11 cellular contexts compared by ENCODE assay signal in the genomic region with DNA sequence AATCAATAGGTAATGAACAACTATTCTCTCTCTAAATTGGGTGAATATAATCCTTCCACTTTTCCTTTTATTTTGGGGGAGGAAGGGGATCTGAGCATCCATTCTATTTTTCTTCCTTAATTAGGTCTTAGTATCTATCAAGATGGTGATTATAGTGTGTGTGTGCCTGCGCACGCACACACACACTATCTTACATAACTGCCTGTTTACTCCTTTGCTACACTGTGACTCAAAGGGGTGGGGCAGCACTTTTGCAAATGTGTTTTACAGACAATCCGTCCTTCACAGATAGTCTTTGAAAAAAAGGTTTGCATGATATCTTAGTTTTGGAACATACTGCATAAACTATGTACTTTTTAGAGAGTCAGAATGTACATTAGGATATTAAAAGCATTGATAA.
DNase-seq lines count a peak whose midpoint lies in the region; ATAC-seq and TF ChIP-seq lines count a peak whose summit lies in the region.
"Had no signal": no experiment of that assay in that cellular context is flagged by ENCODE, and none has a peak within 500 bp of the region (broad histone marks: within the 10 kb centered on the region; RNA-seq: fewer than 3 reads in every experiment).

No MANE protein-coding gene starts in this region.

- ATAC-seq in GM19455 (IDR thresholded peaks at IDR 0.05; ENCODE audit: unreplicated experiment) = no peak
- ATAC-seq: stimulated activated naive CD8-positive, alpha-beta T cell treated with anti-CD3 and anti-CD28 coated beads, Interleukin-15, amount 100 ng/mL, for 72 hours had no signal

- no peak overlapping the region for H3K4me3 ChIP-seq in choroid plexus epithelial cell (ENCODE audit: low read depth, low read length)

- TF ChIP-seq CTCF in choroid plexus epithelial cell (conservative IDR thresholded peaks at IDR 0.05; ENCODE audit: low read depth, low read length) = no peak
- TF ChIP-seq CTCF in GM13977 (IDR thresholded peaks at IDR 0.05; ENCODE audit: extremely low read depth, insufficient read depth, missing control alignments) = no peak

- in situ Hi-C loops in KBM-7 (cut with MboI; ENCODE audit: low pct_unique_long_range_greater_than_20kb, low sequenced_read_pairs) = no loop called here
- in situ Hi-C loops in GM13977 (cut with MboI; ENCODE audit: low pct_unique_long_range_greater_than_20kb, low sequenced_read_pairs, unreplicated experiment) = no loop called here

- peak; percentile 15 for DNase-seq in CD1c-positive myeloid dendritic cell (ENCODE audit: extremely low spot score)
- DNase-seq in KBM-7 = peak; percentile 47
- DNase-seq in choroid plexus epithelial cell (ENCODE audit: low read depth) = peak; percentile 66
- DNase-seq in mucosa of gallbladder (ENCODE audit: low spot score) = peak; percentile 22
- DNase-seq in NCI-H146 (lab: John Stamatoyannopoulos, UW) = no peak
- DNase-seq in GM13977 (ENCODE audit: low spot score) = no peak
- no peak for DNase-seq in islet precursor cell
- DNase-seq: activated B cell treated with CpG ODN at 0.5 μM for 24 hours; DMS79 treated with DMSO at 0.1 percent for 48 hours; stimulated activated naive CD8-positive, alpha-beta T cell treated with anti-CD3 and anti-CD28 coated beads, Interleukin-15, amount 100 ng/mL, for 72 hours had no signal

Comparison
In these comparisons a context has a peak if more than half of its experiments do, and no peak if none do; other contexts are left out.
1. DNase-seq: peak in CD1c-positive myeloid dendritic cell (single experiment), KBM-7 (single experiment), choroid plexus epithelial cell (single experiment) and mucosa of gallbladder (single experiment); none in NCI-H146 (single experiment), GM13977 (single experiment) and islet precursor cell (single experiment).